Comparison of ENCODE assay signal across 9 cellular contexts in the genomic region with DNA sequence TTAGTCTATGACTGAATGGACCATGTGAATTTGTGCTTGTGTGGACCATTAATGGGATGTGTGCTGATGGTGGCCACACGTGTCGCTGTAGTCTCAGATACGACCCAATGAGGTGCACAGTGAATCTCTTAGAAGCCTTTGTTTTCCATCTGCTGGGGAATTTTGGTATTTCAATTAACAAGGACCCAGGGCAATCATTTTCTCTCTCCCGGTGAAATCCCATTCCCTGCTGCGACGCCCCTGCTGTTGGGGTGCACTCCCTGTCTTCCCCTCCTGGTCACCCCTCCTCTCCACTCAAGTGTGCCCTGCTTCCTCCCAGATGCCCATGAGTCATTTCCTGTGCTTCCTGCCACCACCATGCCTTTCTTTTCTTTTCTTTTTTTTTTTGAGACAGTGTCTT. TPM values are rescaled to one million over a fixed set of nuclear protein-coding genes. Genes with fewer than 3 reads are reported as not detected.
A peak's percentile ranks its signal among the peaks of the same experiment; 100 is the strongest.
DNase-seq lines count a peak whose midpoint lies in the region; ATAC-seq and TF ChIP-seq lines count a peak whose summit lies in the region.
"Had no signal": no experiment of that assay in that cellular context is flagged by ENCODE, and none has a peak within 500 bp of the region (broad histone marks: within the 10 kb centered on the region; RNA-seq: fewer than 3 reads in every experiment).

No MANE protein-coding gene starts in this region.

- no peaks in the 10 kb centered on the region for H3K36me3 Mint-ChIP-seq in activated T-cell treated with anti-CD3 and anti-CD28 coated beads, Interleukin-2, amount 50 U/mL, for 72 hours (ENCODE audit: insufficient read depth in 2 of 2)

- ATAC-seq in HG03378 (IDR thresholded peaks at IDR 0.05; ENCODE audit: unreplicated experiment) (peak; percentile 44), GM21367 (IDR thresholded peaks at IDR 0.05; ENCODE audit: unreplicated experiment) (no peak)
- no peak for ATAC-seq in activated T-cell treated with anti-CD3 and anti-CD28 coated beads, Interleukin-2, amount 50 U/mL, for 72 hours (replicated peaks in 1 of 2)

- H3K27me3 ChIP-seq in DOHH2 (ENCODE audit: control insufficient read depth, low read length) (peaks cover 3% of the 10 kb centered on the region; the same call in 1 of the 2 replicates), ovary (no peaks in the 10 kb centered on the region)
- H3K27me3 ChIP-seq: upper lobe of left lung had no signal

- peaks cover 8% of the 10 kb centered on the region for H3K4me1 Mint-ChIP-seq in activated T-cell treated with anti-CD3 and anti-CD28 coated beads, Interleukin-2, amount 50 U/mL, for 72 hours (ENCODE audit: low read depth)

- 88 to 91% (median 89%) methylated on average over 6 of the region's 6 CpGs for WGBS in ovary, 3 donors

- no peak overlapping the region for H3K4me2 ChIP-seq in DOHH2 (ENCODE audit: low read length)

- TF ChIP-seq POLR2A in ovary (IDR thresholded peaks at IDR 0.05) = no peak

- intact Hi-C loops in ovary (cut with DNase I) = no loop called here

- H3K4me1 ChIP-seq in DOHH2 (ENCODE audit: control insufficient read depth, low read length) = no peaks in the 10 kb centered on the region
- H3K4me1 ChIP-seq in ovary (ENCODE audit: insufficient read depth) = no peaks in the 10 kb centered on the region

- H3K27me3 Mint-ChIP-seq in activated T-cell treated with anti-CD3 and anti-CD28 coated beads, Interleukin-2, amount 50 U/mL, for 72 hours (ENCODE audit: low read depth) = no peaks in the 10 kb centered on the region

- TF ChIP-seq CTCF in DOHH2 (IDR thresholded peaks at IDR 0.05; ENCODE audit: low read depth, low read length, poor library complexity, severe bottlenecking) (peak; percentile 46), ovary (IDR thresholded peaks at IDR 0.05) (no peak)

- H3K4me3 ChIP-seq in DOHH2 (ENCODE audit: low read length) (no peak overlapping the region), ovary (no peak overlapping the region)
- H3K4me3 ChIP-seq: upper lobe of left lung had no signal

- no peaks in the 10 kb centered on the region for H3F3A ChIP-seq in DOHH2 (ENCODE audit: control insufficient read depth, insufficient read depth)

- H3K9me3 Mint-ChIP-seq in activated T-cell treated with anti-CD3 and anti-CD28 coated beads, Interleukin-2, amount 50 U/mL, for 72 hours = no peaks in the 10 kb centered on the region

- H3K27ac ChIP-seq in DOHH2 (ENCODE audit: low read depth, low read length) = no peak overlapping the region
- H3K27ac ChIP-seq in ovary = no peak overlapping the region
- H3K27ac ChIP-seq: upper lobe of left lung had no signal

- in situ Hi-C loops in SK-MEL-5 (cut with HindIII; ENCODE audit: low pct_unique_long_range_greater_than_20kb, low sequenced_read_pairs) = no loop called here

- no peaks in the 10 kb centered on the region for H4K20me1 ChIP-seq in DOHH2 (ENCODE audit: control insufficient read depth, insufficient read depth, low read depth, low read length)

- H3K9me2 ChIP-seq in DOHH2 (replicated peaks; ENCODE audit: control insufficient read depth, low read length) = no peaks in the 10 kb centered on the region

- H3K9me3 ChIP-seq in DOHH2 (ENCODE audit: control insufficient read depth, insufficient read depth, low read length) (no peaks in the 10 kb centered on the region), ovary (no peaks in the 10 kb centered on the region)
- H3K9me3 ChIP-seq: upper lobe of left lung had no signal

- H3K4me3 Mint-ChIP-seq in activated T-cell treated with anti-CD3 and anti-CD28 coated beads, Interleukin-2, amount 50 U/mL, for 72 hours = no peak overlapping the region

- H3K79me2 ChIP-seq in DOHH2 (ENCODE audit: control insufficient read depth, low read length) = no peaks in the 10 kb centered on the region

- H3K27ac Mint-ChIP-seq in activated T-cell treated with anti-CD3 and anti-CD28 coated beads, Interleukin-2, amount 50 U/mL, for 72 hours = no peak overlapping the region

- TF ChIP-seq EP300 in ovary (IDR thresholded peaks at IDR 0.05) = no peak

- DNase-seq in SK-MEL-5 (ENCODE audit: low read depth, low spot score) (peak; percentile 78), iPS-NIHi11 (ENCODE audit: low spot score) (peak; percentile 39), ovary (no peak), hepatic stellate cell (ENCODE audit: low spot score) (no peak)
- DNase-seq in activated T-cell treated with anti-CD3 and anti-CD28 coated beads, Interleukin-2, amount 50 U/mL, for 72 hours = no peak

- H3K36me3 ChIP-seq in DOHH2 (ENCODE audit: control insufficient read depth, low read length) = no peaks in the 10 kb centered on the region
- no peaks in the 10 kb centered on the region for H3K36me3 ChIP-seq in ovary
- H3K36me3 ChIP-seq: upper lobe of left lung had no signal

RNA-seq across cellular contexts. Expression of gene EBLN2, which starts 32.7 kb away (rescaled TPM):
- 2.1 and 3.2 TPM in 2 replicates for total RNA-seq in SK-MEL-5 (2014; rRNA removed; shearing (Covaris generic))
- 0.05 and 0.20 TPM in 2 replicates for polyA plus RNA-seq in SK-MEL-5 (2015; cell fraction: cytosol; rRNA removed)
- polyA plus RNA-seq in SK-MEL-5 (2015; cell fraction: nucleus; rRNA removed) = 21.3 TPM in 2 replicates
- 1 to 10 TPM; 7.0 to 7.4 TPM for total RNA-seq in activated T-cell treated with anti-CD3 and anti-CD28 coated beads, Interleukin-2, amount 50 U/mL, for 72 hours
- total RNA-seq in ovary = 10 to 100 TPM in 2 of 7 donors, 1 to 10 TPM in 5; 2.7 to 16.4 (median 6.4) TPM
- polyA plus RNA-seq in ovary = 1 to 10 TPM; 1.1 to 1.8 TPM

Comparison
In these comparisons a context has a peak if more than half of its experiments do, and no peak if none do; other contexts are left out.
1. DNase-seq: peak in SK-MEL-5 (single experiment) and iPS-NIHi11 (single experiment); none in activated T-cell treated with anti-CD3 and anti-CD28 coated beads, Interleukin-2, amount 50 U/mL, for 72 hours (0 of 2), ovary (0 of 5) and hepatic stellate cell (single experiment).